12 cellular contexts compared by ENCODE assay signal in the genomic region with DNA sequence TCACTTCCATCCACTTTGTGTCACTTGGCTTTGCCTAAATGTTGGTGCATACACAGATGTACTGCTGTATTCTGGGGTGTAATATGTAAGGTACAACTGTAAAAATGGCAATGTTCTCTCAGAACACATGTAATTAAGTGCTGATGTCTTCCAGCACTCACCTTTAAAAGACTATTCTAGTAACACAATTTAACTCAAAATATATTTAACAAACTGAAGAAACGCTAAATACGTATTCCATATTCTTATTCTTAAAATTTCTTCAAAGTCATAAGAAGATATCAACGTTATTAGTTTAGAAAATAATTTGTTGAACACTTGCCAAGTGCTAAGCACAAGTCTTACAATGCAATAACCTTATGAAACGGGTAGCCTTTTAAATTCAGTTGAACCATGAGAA. TPM values are rescaled to one million over a fixed set of nuclear protein-coding genes. Genes with fewer than 3 reads are reported as not detected.
DNase-seq lines count a peak whose midpoint lies in the region; ATAC-seq and TF ChIP-seq lines count a peak whose summit lies in the region.
"Had no signal": no experiment of that assay in that cellular context is flagged by ENCODE, and none has a peak within 500 bp of the region (broad histone marks: within the 10 kb centered on the region; RNA-seq: fewer than 3 reads in every experiment).

No MANE protein-coding gene starts in this region.

- no peak for TF ChIP-seq RAD21 in liver (IDR thresholded peaks at IDR 0.05)

- DNase-seq in stimulated activated naive CD8-positive, alpha-beta T cell treated with anti-CD3 and anti-CD28 coated beads, Interleukin-15, Interleukin-2, amounts not matched to agents 100 U/mL and 50 U/mL, for 24 hours = no peak
- no peak for DNase-seq in activated CD8-positive, alpha-beta T cell treated with anti-CD3 and anti-CD28 coated beads for 36 hours
- DNase-seq in mucosa of descending colon = no peak
- DNase-seq in SKM-1 (lab: John Stamatoyannopoulos, UW; ENCODE audit: unreplicated experiment) = no peak
- DNase-seq: foreskin fibroblast, NCI-H2081 treated with DMSO at 0.1 percent for 48 hours, NCI-H526 treated with DMSO at 0.1 percent for 48 hours, uterus had no signal

- peaks cover 34% of the 10 kb centered on the region for H3K36me3 Mint-ChIP-seq in stimulated activated naive CD8-positive, alpha-beta T cell treated with anti-CD3 and anti-CD28 coated beads, Interleukin-15, Interleukin-2, amounts not matched to agents 100 ng/mL and 50 ng/mL, for 24 hours (ENCODE audit: low read depth)
- H3K36me3 Mint-ChIP-seq in activated CD8-positive, alpha-beta T cell treated with anti-CD3 and anti-CD28 coated beads for 36 hours (ENCODE audit: low read depth) = peaks cover 39% of the 10 kb centered on the region

- H3K27me3 Mint-ChIP-seq in stimulated activated naive CD8-positive, alpha-beta T cell treated with anti-CD3 and anti-CD28 coated beads, Interleukin-15, Interleukin-2, amounts not matched to agents 100 ng/mL and 50 ng/mL, for 24 hours = no peaks in the 10 kb centered on the region
- H3K27me3 Mint-ChIP-seq in activated CD8-positive, alpha-beta T cell treated with anti-CD3 and anti-CD28 coated beads for 36 hours = no peaks in the 10 kb centered on the region
- H3K27me3 Mint-ChIP-seq: stimulated activated memory B cell treated with anti-CD40 and anti-IgM and Interleukin-4, amounts not matched to agents 10 μg/mL and 1 μg/mL and 100 μg/mL, for 72 hours had no signal

- H3K9ac ChIP-seq in liver (ENCODE audit: low read depth in 1 of 2, low read length in 2 of 2) = no peak overlapping the region

- 68% methylated on average over 4 of the region's 4 CpGs for WGBS in liver

- ATAC-seq in stimulated activated naive CD8-positive, alpha-beta T cell treated with anti-CD3 and anti-CD28 coated beads, Interleukin-15, Interleukin-2, amounts not matched to agents 100 U/mL and 50 U/mL, for 24 hours = no peak
- no peak for ATAC-seq in activated CD8-positive, alpha-beta T cell treated with anti-CD3 and anti-CD28 coated beads for 36 hours
- ATAC-seq in mucosa of descending colon = no peak
- no peak for ATAC-seq in HG03175 (IDR thresholded peaks at IDR 0.05; ENCODE audit: unreplicated experiment)
- ATAC-seq: stimulated activated memory B cell treated with anti-CD40 and anti-IgM and Interleukin-4, amounts not matched to agents 10 μg/mL and 1 μg/mL and 100 μg/mL, for 72 hours had no signal

- peaks cover 81% of the 10 kb centered on the region for H3K4me1 Mint-ChIP-seq in stimulated activated naive CD8-positive, alpha-beta T cell treated with anti-CD3 and anti-CD28 coated beads, Interleukin-15, Interleukin-2, amounts not matched to agents 100 ng/mL and 50 ng/mL, for 24 hours (ENCODE audit: low read depth)
- H3K4me1 Mint-ChIP-seq in activated CD8-positive, alpha-beta T cell treated with anti-CD3 and anti-CD28 coated beads for 36 hours (ENCODE audit: low read depth) = peaks cover 69% of the 10 kb centered on the region

- no peak overlapping the region for H3K4me3 ChIP-seq in liver (ENCODE audit: low read depth in 1 of 3, low read length in 3 of 3)
- no peak overlapping the region for H3K4me3 ChIP-seq in mucosa of descending colon
- H3K4me3 ChIP-seq: uterus had no signal

- H3K27ac ChIP-seq in liver (ENCODE audit: low read depth in 1 of 2, low read length in 2 of 2) = peak overlapping the region; percentile 39 to 70
- H3K27ac ChIP-seq: uterus had no signal

- H3K36me3 ChIP-seq in liver (ENCODE audit: control insufficient read depth in 4 of 4, insufficient read depth in 3 of 4, low read depth in 1 of 4, low read length in 3 of 4) = no peaks in the 10 kb centered on the region
- H3K36me3 ChIP-seq in mucosa of descending colon (ENCODE audit: low read depth) = no peaks in the 10 kb centered on the region
- H3K36me3 ChIP-seq: uterus had no signal

- peak overlapping the region; percentile 84 for H3K27ac Mint-ChIP-seq in stimulated activated naive CD8-positive, alpha-beta T cell treated with anti-CD3 and anti-CD28 coated beads, Interleukin-15, Interleukin-2, amounts not matched to agents 100 ng/mL and 50 ng/mL, for 24 hours
- H3K27ac Mint-ChIP-seq in activated CD8-positive, alpha-beta T cell treated with anti-CD3 and anti-CD28 coated beads for 36 hours = peak overlapping the region; percentile 85
- H3K27ac Mint-ChIP-seq: stimulated activated memory B cell treated with anti-CD40 and anti-IgM and Interleukin-4, amounts not matched to agents 10 μg/mL and 1 μg/mL and 100 μg/mL, for 72 hours had no signal

- H3K4me1 ChIP-seq in liver (ENCODE audit: control insufficient read depth in 4 of 4, insufficient read depth in 4 of 4, low read length in 3 of 4) (peaks cover 3 to 49% (median 22%) of the 10 kb centered on the region in 4 donors), mucosa of descending colon (ENCODE audit: low read depth) (peaks cover 22% of the 10 kb centered on the region)

- CTCF ChIA-PET in activated CD8-positive, alpha-beta T cell treated with anti-CD3 and anti-CD28 coated beads for 36 hours (lab: Charles Lee) = interaction anchor here (1.1 to 4.4 kb wide), 6 partner anchors 9 to 79 kb away, joined by 3 to 50 read pairs (median 10); a partner anchor contains a TSS

- H3K4me3 Mint-ChIP-seq in stimulated activated naive CD8-positive, alpha-beta T cell treated with anti-CD3 and anti-CD28 coated beads, Interleukin-15, Interleukin-2, amounts not matched to agents 100 ng/mL and 50 ng/mL, for 24 hours = peak overlapping the region; percentile 99
- peak overlapping the region; percentile 86 for H3K4me3 Mint-ChIP-seq in activated CD8-positive, alpha-beta T cell treated with anti-CD3 and anti-CD28 coated beads for 36 hours

- intact Hi-C loops in activated CD8-positive, alpha-beta T cell treated with anti-CD3 and anti-CD28 coated beads for 36 hours (cut with micrococcal nuclease) = no loop called here
- intact Hi-C loops in mucosa of descending colon (cut with DNase I, micrococcal nuclease) = no loop called here

- H3K9me3 Mint-ChIP-seq in stimulated activated naive CD8-positive, alpha-beta T cell treated with anti-CD3 and anti-CD28 coated beads, Interleukin-15, Interleukin-2, amounts not matched to agents 100 ng/mL and 50 ng/mL, for 24 hours = no peaks in the 10 kb centered on the region
- H3K9me3 Mint-ChIP-seq in activated CD8-positive, alpha-beta T cell treated with anti-CD3 and anti-CD28 coated beads for 36 hours = no peaks in the 10 kb centered on the region
- H3K9me3 Mint-ChIP-seq: stimulated activated memory B cell treated with anti-CD40 and anti-IgM and Interleukin-4, amounts not matched to agents 10 μg/mL and 1 μg/mL and 100 μg/mL, for 72 hours had no signal

- no peaks in the 10 kb centered on the region for H3K27me3 ChIP-seq in liver (ENCODE audit: control insufficient read depth in 4 of 4, insufficient read depth in 4 of 4, low read length in 3 of 4)
- H3K27me3 ChIP-seq: uterus had no signal

- H3K9me3 ChIP-seq in liver (ENCODE audit: control insufficient read depth in 4 of 4, low read length in 3 of 4) (no peaks in the 10 kb centered on the region), mucosa of descending colon (no peaks in the 10 kb centered on the region)
- H3K9me3 ChIP-seq: uterus had no signal

- TF ChIP-seq CTCF in activated CD8-positive, alpha-beta T cell treated with anti-CD3 and anti-CD28 coated beads for 36 hours (IDR thresholded peaks at IDR 0.05) = no peak
- TF ChIP-seq CTCF in liver (IDR thresholded peaks at IDR 0.05; ENCODE audit: low read depth, low read length, missing input control) = no peak
- TF ChIP-seq CTCF in mucosa of descending colon (IDR thresholded peaks at IDR 0.05) = no peak

- POLR2A ChIA-PET in activated CD8-positive, alpha-beta T cell treated with anti-CD3 and anti-CD28 coated beads for 36 hours (lab: Charles Lee) = interaction anchor here (1.1 to 1.5 kb wide), 2 partner anchors 10 to 70 kb away, joined by 3 to 5 read pairs; no protein-coding TSS in a partner anchor

TF ChIP-seq in liver, 16 proteins besides CTCF, POLR2A, EP300 and RAD21:
- TF ChIP-seq HNF4A (conservative IDR thresholded peaks at IDR 0.05) = no peak
- no peak for TF ChIP-seq YY1 (IDR thresholded peaks at IDR 0.05)
- TF ChIP-seq, protein P1, sequence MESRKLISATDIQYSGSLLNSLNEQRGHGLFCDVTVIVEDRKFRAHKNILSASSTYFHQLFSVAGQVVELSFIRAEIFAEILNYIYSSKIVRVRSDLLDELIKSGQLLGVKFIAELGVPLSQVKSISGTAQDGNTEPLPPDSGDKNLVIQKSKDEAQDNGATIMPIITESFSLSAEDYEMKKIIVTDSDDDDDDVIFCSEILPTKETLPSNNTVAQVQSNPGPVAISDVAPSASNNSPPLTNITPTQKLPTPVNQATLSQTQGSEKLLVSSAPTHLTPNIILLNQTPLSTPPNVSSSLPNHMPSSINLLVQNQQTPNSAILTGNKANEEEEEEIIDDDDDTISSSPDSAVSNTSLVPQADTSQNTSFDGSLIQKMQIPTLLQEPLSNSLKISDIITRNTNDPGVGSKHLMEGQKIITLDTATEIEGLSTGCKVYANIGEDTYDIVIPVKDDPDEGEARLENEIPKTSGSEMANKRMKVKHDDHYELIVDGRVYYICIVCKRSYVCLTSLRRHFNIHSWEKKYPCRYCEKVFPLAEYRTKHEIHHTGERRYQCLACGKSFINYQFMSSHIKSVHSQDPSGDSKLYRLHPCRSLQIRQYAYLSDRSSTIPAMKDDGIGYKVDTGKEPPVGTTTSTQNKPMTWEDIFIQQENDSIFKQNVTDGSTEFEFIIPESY (IDR thresholded peaks at IDR 0.05) = no peak
- TF ChIP-seq, protein P2, sequence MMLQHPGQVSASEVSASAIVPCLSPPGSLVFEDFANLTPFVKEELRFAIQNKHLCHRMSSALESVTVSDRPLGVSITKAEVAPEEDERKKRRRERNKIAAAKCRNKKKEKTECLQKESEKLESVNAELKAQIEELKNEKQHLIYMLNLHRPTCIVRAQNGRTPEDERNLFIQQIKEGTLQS (IDR thresholded peaks at IDR 0.05) = no peak

RNA-seq across cellular contexts. Expression of a gene that starts 3.6 kb away (rescaled TPM):
- 100 to 1,000 TPM; 105 to 106 TPM for total RNA-seq in activated CD8-positive, alpha-beta T cell treated with anti-CD3 and anti-CD28 coated beads for 36 hours
- 10 to 100 TPM; 26.2 to 28.3 TPM for total RNA-seq in liver
- polyA plus RNA-seq in liver = 10 to 100 TPM; 56.7 to 98.4 TPM
- 10 to 100 TPM; 42.1 to 52.7 (median 51.9) TPM for total RNA-seq in mucosa of descending colon

RNA-seq across cellular contexts. Expression of a gene that starts 4.0 kb away (rescaled TPM):
- 10 to 100 TPM; 51.7 to 54.8 TPM for total RNA-seq in activated CD8-positive, alpha-beta T cell treated with anti-CD3 and anti-CD28 coated beads for 36 hours
- total RNA-seq in liver (10 to 100 TPM in 1 of 2 donors, 1 to 10 TPM in 1; 9.9 to 30.8 TPM), mucosa of descending colon (10 to 100 TPM in 1 of 3 donors, 1 to 10 TPM in 2; 7.1 to 13.4 (median 7.6) TPM)
- 1 to 10 TPM; 1.8 to 5.9 TPM for polyA plus RNA-seq in liver

RNA-seq across cellular contexts. Expression of a gene that starts 32.6 kb away (rescaled TPM):
- total RNA-seq in activated CD8-positive, alpha-beta T cell treated with anti-CD3 and anti-CD28 coated beads for 36 hours = 10 to 100 TPM; 17.9 to 19.7 TPM
- total RNA-seq in liver = 10 to 100 TPM; 15.9 to 17.8 TPM
- polyA plus RNA-seq in liver = 1 to 10 TPM; 6.8 to 8.8 TPM
- 10 to 100 TPM; 27.3 to 34.0 (median 31.4) TPM for total RNA-seq in mucosa of descending colon
